In genomic region chr9:29796291-29796952, GRCh38 we compare ENCODE assay signal across 15 cellular contexts.
DNase-seq lines count a peak whose midpoint lies in the region; ATAC-seq and TF ChIP-seq lines count a peak whose summit lies in the region.
"Had no signal": no experiment of that assay in that cellular context is flagged by ENCODE, and none has a peak within 500 bp of the region (broad histone marks: within the 10 kb centered on the region; RNA-seq: fewer than 3 reads in every experiment).

No MANE protein-coding gene starts in this region.

- intact Hi-C loops in adrenal gland (cut with DNase I), result no loop called here

- H3K9me3 ChIP-seq in adrenal gland (replicated peaks in 1 of 3), result no peaks in the 10 kb centered on the region
- H3K9me3 ChIP-seq: tibial artery had no signal

- DNase-seq in GM12865 (ENCODE audit: low read depth) (peak; percentile 35), activated T-cell treated with anti-CD3 and anti-CD28 coated beads for 4 hours (no peak), NK-92 (lab: John Stamatoyannopoulos, UW; ENCODE audit: unreplicated experiment) (no peak), adrenal gland (no peak)
- DNase-seq: 8988T; activated CD4-positive, alpha-beta T cell treated with anti-CD3 and anti-CD28 coated beads, Interleukin-2, amount 10 ng/mL, durations not matched to agents 24 days and 14 days; COR-L47; NCI-H1092 treated with DMSO at 0.1 percent for 48 hours; stimulated activated CD4-positive, alpha-beta T cell treated with anti-CD3 and anti-CD28 coated beads, Interleukin-12 subunit alpha, Interleukin-12 subunit beta, amount 100 ng/mL, for 4 hours; tibial artery had no signal

- no peaks in the 10 kb centered on the region for H3K4me1 ChIP-seq in adrenal gland (replicated peaks in 1 of 2)
- H3K4me1 ChIP-seq: tibial artery had no signal

- WGBS in adrenal gland, 4 donors, result 73 to 82% (median 77%) methylated on average over 2 of the region's 2 CpGs

- TF ChIP-seq POLR2A in adrenal gland (IDR thresholded peaks at IDR 0.05), result no peak

- H3K27ac ChIP-seq in adrenal gland, result no peak overlapping the region
- H3K27ac ChIP-seq: tibial artery had no signal

- no peak for TF ChIP-seq CTCF in GM12865 (IDR thresholded peaks at IDR 0.05; ENCODE audit: insufficient read depth, low read depth, low read length, missing control alignments)
- no peak for TF ChIP-seq CTCF in adrenal gland (IDR thresholded peaks at IDR 0.05)

- H3K36me3 ChIP-seq in adrenal gland (replicated peaks in 1 of 2), result no peaks in the 10 kb centered on the region
- H3K36me3 ChIP-seq: tibial artery had no signal

- ATAC-seq in GM19395 (IDR thresholded peaks at IDR 0.05; ENCODE audit: unreplicated experiment) (peak; percentile 91), HG02623 (IDR thresholded peaks at IDR 0.05; ENCODE audit: unreplicated experiment) (peak; percentile 94), HG03342 (IDR thresholded peaks at IDR 0.05; ENCODE audit: unreplicated experiment) (peak; percentile 91), HG03095 (IDR thresholded peaks at IDR 0.05; ENCODE audit: unreplicated experiment) (no peak)
- ATAC-seq: GM23338 had no signal

- no peak overlapping the region for H3K4me3 ChIP-seq in GM12865 (ENCODE audit: low read depth, low read length)
- no peak overlapping the region for H3K4me3 ChIP-seq in adrenal gland
- H3K4me3 ChIP-seq: GM23338, tibial artery had no signal

- H3K27me3 ChIP-seq in adrenal gland, result no peaks in the 10 kb centered on the region
- H3K27me3 ChIP-seq: tibial artery had no signal
